ENCODE assay signal across 29 cellular contexts in the genomic region with DNA sequence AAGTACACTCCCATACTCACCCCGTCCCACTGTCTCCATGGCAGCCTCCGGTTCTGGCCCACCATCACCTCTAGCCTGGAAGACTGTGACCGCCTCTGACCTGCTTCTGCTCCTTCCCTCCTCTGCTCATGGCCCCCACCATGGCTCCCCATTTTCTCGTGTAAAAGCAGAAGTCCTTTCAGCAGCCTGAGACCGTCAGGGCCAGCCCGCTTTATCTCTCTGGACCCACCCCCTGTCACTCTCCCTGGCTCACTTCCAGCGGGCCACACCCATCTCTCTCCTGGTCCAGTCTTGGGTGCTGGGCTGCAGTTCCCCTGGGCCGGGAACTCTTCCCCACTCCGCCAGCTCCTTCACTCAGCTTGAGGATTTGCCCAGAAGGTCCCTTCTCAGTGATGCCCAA.
"Had no signal": no experiment of that assay in that cellular context is flagged by ENCODE, and none has a peak within 500 bp of the region (broad histone marks: within the 10 kb centered on the region; RNA-seq: fewer than 3 reads in every experiment).

No MANE protein-coding gene starts in this region.

- H3K4me3 ChIP-seq: dorsolateral prefrontal cortex, gastrocnemius medialis, heart right ventricle, left lung, mucosa of descending colon, pancreas, prostate gland, right atrium auricular region, smooth muscle cell, testis, tibial artery had no signal

- ATAC-seq: esophagus mucosa; gastrocnemius medialis; heart right ventricle; left cardiac atrium; left lung; mucosa of descending colon; pancreas; sciatic nerve; stimulated activated memory B cell treated with anti-CD40 and anti-IgM and Interleukin-4, amounts not matched to agents 10 μg/mL and 1 μg/mL and 100 μg/mL, for 72 hours; stimulated activated naive CD8-positive, alpha-beta T cell treated with anti-CD3 and anti-CD28 coated beads, Interleukin-15, Interleukin-2, amounts not matched to agents 100 U/mL and 50 U/mL, for 24 hours had no signal

- H3K4me1 ChIP-seq: gastrocnemius medialis, heart right ventricle, left lung, pancreas, prostate gland, right atrium auricular region, tibial artery had no signal

- H3K9me3 ChIP-seq: gastrocnemius medialis, pancreas, prostate gland, right atrium auricular region, testis, tibial artery had no signal

- H3K4me1 Mint-ChIP-seq: mesothelial cell of epicardium; naive B cell; nephron progenitor cell; stimulated activated memory B cell treated with anti-CD40 and anti-IgM and Interleukin-4, amounts not matched to agents 10 μg/mL and 1 μg/mL and 100 μg/mL, for 72 hours had no signal

- H3K36me3 Mint-ChIP-seq: mesothelial cell of epicardium; stimulated activated memory B cell treated with anti-CD40 and anti-IgM and Interleukin-4, amounts not matched to agents 10 μg/mL and 1 μg/mL and 100 μg/mL, for 72 hours; type B pancreatic cell had no signal

- H3K4me3 Mint-ChIP-seq: mesothelial cell of epicardium; nephron progenitor cell; stimulated activated memory B cell treated with anti-CD40 and anti-IgM and Interleukin-4, amounts not matched to agents 10 μg/mL and 1 μg/mL and 100 μg/mL, for 72 hours; type B pancreatic cell had no signal

- H3K9me3 Mint-ChIP-seq: type B pancreatic cell had no signal

- H3K36me3 ChIP-seq: gastrocnemius medialis, heart right ventricle, left lung, pancreas, prostate gland, right atrium auricular region, tibial artery had no signal

- H3K27me3 ChIP-seq: gastrocnemius medialis, left lung, pancreas, right atrium auricular region, testis had no signal

- H3K27ac ChIP-seq: dorsolateral prefrontal cortex, gastrocnemius medialis, heart right ventricle, left lung, pancreas, prostate gland, right atrium auricular region, testis, tibial artery had no signal

- H3K27ac Mint-ChIP-seq: mesothelial cell of epicardium; nephron progenitor cell; stimulated activated memory B cell treated with anti-CD40 and anti-IgM and Interleukin-4, amounts not matched to agents 10 μg/mL and 1 μg/mL and 100 μg/mL, for 72 hours; type B pancreatic cell had no signal

- DNase-seq: cortex of kidney; dorsolateral prefrontal cortex; effector CD4-positive, alpha-beta T cell; foreskin fibroblast; gastrocnemius medialis; heart right ventricle; hippocampal formation; left cardiac atrium; left lung; mesenchymal stem cell; mucosa of descending colon; naive B cell; nephron progenitor cell; pancreas; stimulated activated CD4-positive, alpha-beta T cell treated with anti-CD3 and anti-CD28 coated beads, Interleukin-12 subunit alpha, Interleukin-12 subunit beta, amount 100 ng/mL, for 4 hours; stimulated activated CD4-positive, alpha-beta T cell treated with anti-CD3 and anti-CD28 coated beads, Interleukin-1b, Interleukin-23, amount 100 ng/mL, for 48 hours; stimulated activated CD4-positive, alpha-beta T cell treated with anti-CD3 and anti-CD28 coated beads, Interleukin-4, amount 100 ng/mL, for 24 hours; stimulated activated naive CD8-positive, alpha-beta T cell treated with anti-CD3 and anti-CD28 coated beads, Interleukin-15, Interleukin-2, amounts not matched to agents 100 U/mL and 50 U/mL, for 24 hours; substantia nigra; testis; tibial artery had no signal
